In genomic region chr19:1114728-1115127, GRCh38 we compare ENCODE assay signal across 5 cellular contexts. TPM values are rescaled to one million over a fixed set of nuclear protein-coding genes. Genes with fewer than 3 reads are reported as not detected.
A peak's percentile ranks its signal among the peaks of the same experiment; 100 is the strongest.
DNase-seq lines count a peak whose midpoint lies in the region; TF ChIP-seq lines count a peak whose summit lies in the region.
"Not testable (repeated sequence)": the region's sequence is repeated elsewhere in the genome, so short reads cannot be mapped to it uniquely, and the experiment has no call there.

No MANE protein-coding gene starts in this region.

- H3F3A ChIP-seq in PC-9 (ENCODE audit: insufficient read depth, low read depth), result peaks cover 51% of the 10 kb centered on the region; the same call in 1 of the 2 replicates

- H3K9me2 ChIP-seq in PC-9 (ENCODE audit: insufficient read depth), result not testable (repeated sequence)

- H3K27me3 ChIP-seq in CD4-positive, alpha-beta memory T cell (ENCODE audit: insufficient read depth, low read length); PC-9 (ENCODE audit: insufficient read depth, low read depth): not testable (repeated sequence)

- intact Hi-C loops in CD4-positive, alpha-beta memory T cell (cut with micrococcal nuclease), result loop anchor here (5.0 kb wide), 1 partner anchor 78 kb away; no protein-coding TSS in a partner anchor
- intact Hi-C loops in PC-9 (cut with micrococcal nuclease; ENCODE audit: unreplicated experiment), result not testable (repeated sequence)

- H2AFZ ChIP-seq in PC-9, result not testable (repeated sequence)

- not testable (repeated sequence) for H3K79me2 ChIP-seq in PC-9 (ENCODE audit: low read depth)

- H3K36me3 Mint-ChIP-seq in CD4-positive, alpha-beta memory T cell, result peaks cover 4 to 20% of the 10 kb centered on the region in 2 donors
- peaks cover 81% of the 10 kb centered on the region for H3K36me3 Mint-ChIP-seq in activated T-cell treated with anti-CD3 and anti-CD28 coated beads, Interleukin-2, amount 50 U/mL, for 24 hours (ENCODE audit: low read depth)
- H3K36me3 Mint-ChIP-seq in activated naive CD8-positive, alpha-beta T cell treated with anti-CD3 and anti-CD28 coated beads for 36 hours; glutamatergic neuron (ENCODE audit: unreplicated experiment): not testable (repeated sequence)

- H3K27ac ChIP-seq in CD4-positive, alpha-beta memory T cell (ENCODE audit: low read depth, low read length); PC-9: not testable (repeated sequence)

- H3K4me3 Mint-ChIP-seq in CD4-positive, alpha-beta memory T cell; activated T-cell treated with anti-CD3 and anti-CD28 coated beads, Interleukin-2, amount 50 U/mL, for 24 hours; activated naive CD8-positive, alpha-beta T cell treated with anti-CD3 and anti-CD28 coated beads for 36 hours; glutamatergic neuron (ENCODE audit: unreplicated experiment): not testable (repeated sequence)

- not testable (repeated sequence) for DNase-seq in CD4-positive, alpha-beta memory T cell; PC-9; activated T-cell treated with anti-CD3 and anti-CD28 coated beads, Interleukin-2, amount 50 U/mL, for 24 hours; activated naive CD8-positive, alpha-beta T cell treated with anti-CD3 and anti-CD28 coated beads for 36 hours; glutamatergic neuron

- not testable (repeated sequence) for TF ChIP-seq CTCF in PC-9 (conservative IDR thresholded peaks at IDR 0.05); glutamatergic neuron (IDR thresholded peaks at IDR 0.05; ENCODE audit: partially characterized antibody, unreplicated experiment)

- H3K9me3 ChIP-seq in CD4-positive, alpha-beta memory T cell (ENCODE audit: control insufficient read depth in 1 of 2, low read length in 2 of 2); PC-9 (ENCODE audit: insufficient read depth, low read depth): not testable (repeated sequence)

- H3K4me2 ChIP-seq in PC-9, result not testable (repeated sequence)

- peaks cover 14% of the 10 kb centered on the region; the same call in 1 of the 2 replicates for H4K20me1 ChIP-seq in PC-9 (ENCODE audit: insufficient read depth)

- peaks cover 52% of the 10 kb centered on the region for H3K36me3 ChIP-seq in CD4-positive, alpha-beta memory T cell (ENCODE audit: insufficient read depth, low read length)
- H3K36me3 ChIP-seq in PC-9 (ENCODE audit: low read depth), result not testable (repeated sequence)

- H3K27me3 Mint-ChIP-seq in CD4-positive, alpha-beta memory T cell; activated T-cell treated with anti-CD3 and anti-CD28 coated beads, Interleukin-2, amount 50 U/mL, for 24 hours; activated naive CD8-positive, alpha-beta T cell treated with anti-CD3 and anti-CD28 coated beads for 36 hours; glutamatergic neuron (ENCODE audit: unreplicated experiment): not testable (repeated sequence)

- BruUV-seq in PC-9 (replicated peaks; lab: Mats Ljungman, UMichigan), result TSS peak; percentile 16

- POLR2A ChIA-PET in CD4-positive, alpha-beta memory T cell (lab: Charles Lee; ENCODE audit: partially characterized antibody), result interaction anchor here (0.5 to 2.9 kb wide), 3 partner anchors 27 to 78 kb away, joined by 3 to 26 read pairs (median 10); no protein-coding TSS in a partner anchor
- POLR2A ChIA-PET in PC-9 (lab: Charles Lee; ENCODE audit: unreplicated experiment), result not testable (repeated sequence)

- H3K27ac Mint-ChIP-seq in CD4-positive, alpha-beta memory T cell, result peak overlapping the region in 5 of 7 donors; percentile 30 to 70 (median 53)
- H3K27ac Mint-ChIP-seq in activated T-cell treated with anti-CD3 and anti-CD28 coated beads, Interleukin-2, amount 50 U/mL, for 24 hours, result peak overlapping the region; percentile 44
- H3K27ac Mint-ChIP-seq in activated naive CD8-positive, alpha-beta T cell treated with anti-CD3 and anti-CD28 coated beads for 36 hours, result peak overlapping the region; percentile 25
- peak overlapping the region; percentile 59 for H3K27ac Mint-ChIP-seq in glutamatergic neuron (ENCODE audit: unreplicated experiment)

- H3K4me1 Mint-ChIP-seq in CD4-positive, alpha-beta memory T cell; activated T-cell treated with anti-CD3 and anti-CD28 coated beads, Interleukin-2, amount 50 U/mL, for 24 hours (ENCODE audit: low read depth); activated naive CD8-positive, alpha-beta T cell treated with anti-CD3 and anti-CD28 coated beads for 36 hours; glutamatergic neuron (ENCODE audit: low read depth, unreplicated experiment): not testable (repeated sequence)

- not testable (repeated sequence) for H3K4me3 ChIP-seq in CD4-positive, alpha-beta memory T cell (ENCODE audit: low read length in 2 of 2); PC-9

- H3K4me1 ChIP-seq in CD4-positive, alpha-beta memory T cell (ENCODE audit: insufficient read depth, low read length); PC-9 (replicated peaks; ENCODE audit: insufficient read depth): not testable (repeated sequence)

- H3K9me3 Mint-ChIP-seq in CD4-positive, alpha-beta memory T cell; activated T-cell treated with anti-CD3 and anti-CD28 coated beads, Interleukin-2, amount 50 U/mL, for 24 hours; activated naive CD8-positive, alpha-beta T cell treated with anti-CD3 and anti-CD28 coated beads for 36 hours; glutamatergic neuron (ENCODE audit: unreplicated experiment): not testable (repeated sequence)

- CTCF ChIA-PET in CD4-positive, alpha-beta memory T cell (lab: Charles Lee; ENCODE audit: partially characterized antibody), result interaction anchor here (0.6 to 1.6 kb wide), 2 partner anchors 48 to 79 kb away, joined by 3 read pairs; partner anchors contain the start of gene ARHGAP45
- CTCF ChIA-PET in PC-9 (lab: Charles Lee), result not testable (repeated sequence)

RNA-seq across cellular contexts. Expression of gene GPX4, which starts 10.9 kb away (rescaled TPM):
- 100 to 1,000 TPM; 210 to 220 TPM for total RNA-seq in CD4-positive, alpha-beta memory T cell
- 100 to 1,000 TPM; 399 to 406 TPM for polyA plus RNA-seq in CD4-positive, alpha-beta memory T cell
- total RNA-seq in PC-9 (2021) (465 and 489 TPM in 2 replicates), glutamatergic neuron (ENCODE audit: unreplicated experiment) (210 TPM)
- 100 to 1,000 TPM; 225 to 231 TPM for total RNA-seq in activated naive CD8-positive, alpha-beta T cell treated with anti-CD3 and anti-CD28 coated beads for 36 hours

RNA-seq across cellular contexts. Expression of gene POLR2E, which starts 19.6 kb away (rescaled TPM):
- total RNA-seq in CD4-positive, alpha-beta memory T cell, result 10 to 100 TPM; 76.0 to 80.0 TPM
- polyA plus RNA-seq in CD4-positive, alpha-beta memory T cell, result 100 to 1,000 TPM; 167 to 197 TPM
- total RNA-seq in PC-9 (2021) (180 and 237 TPM in 2 replicates), glutamatergic neuron (ENCODE audit: unreplicated experiment) (140 TPM)
- total RNA-seq in activated naive CD8-positive, alpha-beta T cell treated with anti-CD3 and anti-CD28 coated beads for 36 hours, result 100 to 1,000 TPM; 290 to 291 TPM

RNA-seq across cellular contexts. Expression of gene ARHGAP45, which starts 47.8 kb away (rescaled TPM):
- total RNA-seq in CD4-positive, alpha-beta memory T cell, result 100 to 1,000 TPM; 834 to 836 TPM
- polyA plus RNA-seq in CD4-positive, alpha-beta memory T cell, result 100 to 1,000 TPM; 222 to 501 TPM
- total RNA-seq in PC-9 (2021) (20.2 and 20.6 TPM in 2 replicates), glutamatergic neuron (ENCODE audit: unreplicated experiment) (1.7 TPM)
- total RNA-seq in activated naive CD8-positive, alpha-beta T cell treated with anti-CD3 and anti-CD28 coated beads for 36 hours, result 100 to 1,000 TPM; 113 to 122 TPM

RNA-seq across cellular contexts. Expression of gene SBNO2, which starts 59.3 kb away (rescaled TPM):
- 10 to 100 TPM; 92.6 to 98.6 TPM for total RNA-seq in CD4-positive, alpha-beta memory T cell
- 1 to 10 TPM in 1 of 2 donors, under 1 TPM in 1; 0.37 to 3.5 TPM for polyA plus RNA-seq in CD4-positive, alpha-beta memory T cell
- total RNA-seq in PC-9 (2021) (75.6 and 82.4 TPM in 2 replicates), glutamatergic neuron (ENCODE audit: unreplicated experiment) (65.5 TPM)
- 10 to 100 TPM; 50.5 to 51.6 TPM for total RNA-seq in activated naive CD8-positive, alpha-beta T cell treated with anti-CD3 and anti-CD28 coated beads for 36 hours

Comparison
In these comparisons a context has a peak if more than half of its experiments do, and no peak if none do; other contexts are left out.
1. RNA of gene ARHGAP45, which starts 47.8 kb away (total RNA-seq): 834 to 836 TPM in CD4-positive, alpha-beta memory T cell; 113 to 122 TPM in activated naive CD8-positive, alpha-beta T cell treated with anti-CD3 and anti-CD28 coated beads for 36 hours, 20.2 to 20.6 TPM in PC-9 and 1.7 TPM in glutamatergic neuron (single experiment); every median in the first group is over 4 times any median in the second.
2. Peak in every context shown above with its lines, with median percentiles within 50 percentile points of each other: H3K27ac Mint-ChIP-seq.